ENCODE assay signal across 22 cellular contexts in genomic region chr6:34519971-34520644, GRCh38. TPM values are rescaled to one million over a fixed set of nuclear protein-coding genes. Genes with fewer than 3 reads are reported as not detected.
"Had no signal": no experiment of that assay in that cellular context is flagged by ENCODE, and none has a peak within 500 bp of the region (broad histone marks: within the 10 kb centered on the region; RNA-seq: fewer than 3 reads in every experiment).

No MANE protein-coding gene starts in this region.

- H3K4me3 ChIP-seq: breast epithelium, coronary artery, lung, psoas muscle, tibial artery had no signal

- ATAC-seq: activated CD8-positive, alpha-beta T cell treated with anti-CD3 and anti-CD28 coated beads, Interleukin-2, amount 10 ng/mL, durations not matched to agents 7 days and 5 days; left lobe of liver; naive thymus-derived CD4-positive, alpha-beta T cell; psoas muscle; right cardiac atrium; stimulated activated naive CD8-positive, alpha-beta T cell treated with anti-CD3 and anti-CD28 coated beads, Interleukin-15, amount 100 ng/mL, for 72 hours; T-cell had no signal

- H3K27ac ChIP-seq: breast epithelium, coronary artery, epithelial cell of prostate, psoas muscle, tibial artery had no signal

- H3K9me3 ChIP-seq: breast epithelium, psoas muscle, tibial artery had no signal

- H3K27ac Mint-ChIP-seq: activated CD8-positive, alpha-beta T cell treated with anti-CD3 and anti-CD28 coated beads, Interleukin-2, amount 10 ng/mL, durations not matched to agents 7 days and 5 days; activated naive CD4-positive, alpha-beta T cell treated with anti-CD3 and anti-CD28 coated beads, Interleukin-2, amount 50 U/mL, for 24 hours; activated T-helper 1 cell treated with anti-CD3 and anti-CD28 coated beads, Interleukin-12 subunit alpha, Interleukin-12 subunit beta, Interleukin-2, Interleukin-4 antibody, amounts not matched to agents 30 ng/mL and 10 ng/mL and 1 ng/mL, durations not matched to agents 14 hours and 24 hours and 36 hours; T-cell; T-helper 2 cell treated with Interferon-gamma antibody and Interleukin-4, amounts not matched to agents 5 μg/mL and 100 μg/mL, for 36 hours had no signal

- H3K27me3 ChIP-seq: breast epithelium had no signal

- H3K4me1 Mint-ChIP-seq: activated naive CD4-positive, alpha-beta T cell treated with anti-CD3 and anti-CD28 coated beads, Interleukin-2, amount 50 U/mL, for 24 hours; neural crest cell; stimulated activated naive CD8-positive, alpha-beta T cell treated with anti-CD3 and anti-CD28 coated beads, Interleukin-15, amount 100 ng/mL, for 72 hours; T-cell had no signal

- H3K4me1 ChIP-seq: breast epithelium, psoas muscle had no signal

- H3K4me3 Mint-ChIP-seq: activated CD8-positive, alpha-beta T cell treated with anti-CD3 and anti-CD28 coated beads, Interleukin-2, amount 10 ng/mL, durations not matched to agents 7 days and 5 days; activated naive CD4-positive, alpha-beta T cell treated with anti-CD3 and anti-CD28 coated beads, Interleukin-2, amount 50 U/mL, for 24 hours; activated T-helper 1 cell treated with anti-CD3 and anti-CD28 coated beads, Interleukin-12 subunit alpha, Interleukin-12 subunit beta, Interleukin-2, Interleukin-4 antibody, amounts not matched to agents 30 ng/mL and 10 ng/mL and 1 ng/mL, durations not matched to agents 14 hours and 24 hours and 36 hours; naive thymus-derived CD4-positive, alpha-beta T cell; neural crest cell; stimulated activated naive CD8-positive, alpha-beta T cell treated with anti-CD3 and anti-CD28 coated beads, Interleukin-15, amount 100 ng/mL, for 72 hours; T-cell; T-helper 2 cell treated with Interferon-gamma antibody and Interleukin-4, amounts not matched to agents 5 μg/mL and 100 μg/mL, for 36 hours had no signal

- H3K36me3 Mint-ChIP-seq: activated naive CD4-positive, alpha-beta T cell treated with anti-CD3 and anti-CD28 coated beads, Interleukin-2, amount 50 U/mL, for 24 hours; naive thymus-derived CD4-positive, alpha-beta T cell; T-cell had no signal

- H3K9me3 Mint-ChIP-seq: activated naive CD4-positive, alpha-beta T cell treated with anti-CD3 and anti-CD28 coated beads, Interleukin-2, amount 50 U/mL, for 24 hours; activated T-helper 1 cell treated with anti-CD3 and anti-CD28 coated beads, Interleukin-12 subunit alpha, Interleukin-12 subunit beta, Interleukin-2, Interleukin-4 antibody, amounts not matched to agents 30 ng/mL and 10 ng/mL and 1 ng/mL, durations not matched to agents 14 hours and 24 hours and 36 hours; naive thymus-derived CD4-positive, alpha-beta T cell; neural crest cell; stimulated activated naive CD8-positive, alpha-beta T cell treated with anti-CD3 and anti-CD28 coated beads, Interleukin-15, amount 100 ng/mL, for 72 hours; T-cell; T-helper 2 cell treated with Interferon-gamma antibody and Interleukin-4, amounts not matched to agents 5 μg/mL and 100 μg/mL, for 36 hours had no signal

- DNase-seq: activated CD4-positive, alpha-beta T cell treated with anti-CD3 and anti-CD28 coated beads for 48 hours; activated CD8-positive, alpha-beta T cell treated with anti-CD3 and anti-CD28 coated beads, Interleukin-2, amount 10 ng/mL, durations not matched to agents 7 days and 5 days; activated gamma-delta T cell treated with Interleukin-2 at 50 U/mL for 16 hours; naive thymus-derived CD4-positive, alpha-beta T cell; stimulated activated CD4-positive, alpha-beta T cell treated with anti-CD3 and anti-CD28 coated beads, Interleukin-1b, Interleukin-23, amount 100 ng/mL, for 48 hours; stimulated activated naive CD8-positive, alpha-beta T cell treated with anti-CD3 and anti-CD28 coated beads, Interleukin-15, amount 100 ng/mL, for 72 hours; tibial artery had no signal

- H3K27me3 Mint-ChIP-seq: stimulated activated naive CD8-positive, alpha-beta T cell treated with anti-CD3 and anti-CD28 coated beads, Interleukin-15, amount 100 ng/mL, for 72 hours had no signal

- H3K36me3 ChIP-seq: breast epithelium, tibial artery had no signal

RNA-seq across cellular contexts. Expression of gene SPDEF, which starts 36.0 kb away (rescaled TPM):
- total RNA-seq: activated T-helper 1 cell treated with anti-CD3 and anti-CD28 coated beads, Interleukin-12 subunit alpha, Interleukin-12 subunit beta, Interleukin-2, Interleukin-4 antibody, amounts not matched to agents 30 ng/mL and 10 ng/mL and 1 ng/mL, durations not matched to agents 14 hours and 24 hours and 36 hours; skeletal muscle tissue had no signal
- polyA plus RNA-seq: naive thymus-derived CD4-positive, alpha-beta T cell had no signal

RNA-seq across cellular contexts. Expression of gene PACSIN1, which starts 54.2 kb away (rescaled TPM):
- total RNA-seq: activated T-helper 1 cell treated with anti-CD3 and anti-CD28 coated beads, Interleukin-12 subunit alpha, Interleukin-12 subunit beta, Interleukin-2, Interleukin-4 antibody, amounts not matched to agents 30 ng/mL and 10 ng/mL and 1 ng/mL, durations not matched to agents 14 hours and 24 hours and 36 hours; left lobe of liver; mesenteric fat pad; omental fat pad had no signal
